17 cellular contexts compared by ENCODE assay signal in genomic region chr6:141169419-141169818, GRCh38.
DNase-seq lines count a peak whose midpoint lies in the region; TF ChIP-seq lines count a peak whose summit lies in the region.
"Had no signal": no experiment of that assay in that cellular context is flagged by ENCODE, and none has a peak within 500 bp of the region (broad histone marks: within the 10 kb centered on the region; RNA-seq: fewer than 3 reads in every experiment).

No MANE protein-coding gene starts in this region.

- POLR2A ChIA-PET in MCF 10A (lab: Yijun Ruan, JAX) (no interaction called here), Caco-2 (lab: Charles Lee) (no interaction called here)

- H3K27ac ChIP-seq in breast epithelium (no peak overlapping the region), SJCRH30 (no peak overlapping the region)
- H3K27ac ChIP-seq: A549, transverse colon, WERI-Rb-1 had no signal

- H3K4me1 Mint-ChIP-seq in MCF 10A (ENCODE audit: insufficient read depth, unreplicated experiment) (no peaks in the 10 kb centered on the region), Caco-2 (ENCODE audit: low read depth, unreplicated experiment) (no peaks in the 10 kb centered on the region)

- no peaks in the 10 kb centered on the region for H3K27me3 ChIP-seq in breast epithelium
- no peaks in the 10 kb centered on the region for H3K27me3 ChIP-seq in SJCRH30
- no peaks in the 10 kb centered on the region for H3K27me3 ChIP-seq in Caco-2 (replicated peaks; ENCODE audit: control insufficient read depth, insufficient read depth, low read length)
- H3K27me3 ChIP-seq: transverse colon had no signal

- intact Hi-C loops in MCF 10A (cut with micrococcal nuclease) (no loop called here), breast epithelium (cut with DNase I; ENCODE audit: low total_unique reads) (no loop called here), Caco-2 (cut with micrococcal nuclease; ENCODE audit: unreplicated experiment) (no loop called here)

- H3K4me3 ChIP-seq in breast epithelium (no peak overlapping the region), SJCRH30 (no peak overlapping the region), foreskin fibroblast (ENCODE audit: low read depth in 1 of 2, low read length in 2 of 2) (no peak overlapping the region), Caco-2 (ENCODE audit: low read depth, low read length) (no peak overlapping the region)
- H3K4me3 ChIP-seq: A549, transverse colon had no signal

- H3K9me3 ChIP-seq in breast epithelium: no peaks in the 10 kb centered on the region
- H3K9me3 ChIP-seq in SJCRH30 (replicated peaks): no peaks in the 10 kb centered on the region
- H3K9me3 ChIP-seq in Caco-2: no peaks in the 10 kb centered on the region
- H3K9me3 ChIP-seq: A549, transverse colon had no signal

- BruUV-seq in MCF 10A (replicated peaks; lab: Mats Ljungman, UMichigan) (no TSS peak), Caco-2 (replicated peaks; lab: Mats Ljungman, UMichigan) (no TSS peak)

- H3K4me1 ChIP-seq in breast epithelium (no peaks in the 10 kb centered on the region), SJCRH30 (peaks cover 8% of the 10 kb centered on the region; the same call in 1 of the 2 replicates), Caco-2 (no peaks in the 10 kb centered on the region)
- H3K4me1 ChIP-seq: A549, transverse colon had no signal

- peak; percentile 27 for DNase-seq in MCF 10A (ENCODE audit: unreplicated experiment)
- no peak for DNase-seq in breast epithelium (ENCODE audit: low spot score in 2 of 2)
- DNase-seq in SJCRH30: peak; percentile 35 to 67
- DNase-seq in foreskin fibroblast: peak; percentile 74 to 81
- DNase-seq in globus pallidus (ENCODE audit: low spot score): no peak
- no peak for DNase-seq in RKO (ENCODE audit: low spot score)
- DNase-seq in Caco-2: no peak
- DNase-seq in amygdala (lab: John Stamatoyannopoulos, UW): no peak
- DNase-seq: activated T-cell treated with anti-CD3 and anti-CD28 coated beads for 4 hours, aorta, DND-41, MM.1S, NCI-H748 treated with DMSO at 0.1 percent for 48 hours, SIG-M5, transverse colon, WERI-Rb-1 had no signal

- H3K9me3 Mint-ChIP-seq in MCF 10A (ENCODE audit: unreplicated experiment) (peaks cover 5% of the 10 kb centered on the region), Caco-2 (ENCODE audit: unreplicated experiment) (peaks cover 6% of the 10 kb centered on the region)

- H3K36me3 ChIP-seq in breast epithelium: no peaks in the 10 kb centered on the region
- H3K36me3 ChIP-seq in SJCRH30: no peaks in the 10 kb centered on the region
- H3K36me3 ChIP-seq in Caco-2 (ENCODE audit: control insufficient read depth, insufficient read depth, low read length): no peaks in the 10 kb centered on the region
- H3K36me3 ChIP-seq: transverse colon, WERI-Rb-1 had no signal

- TF ChIP-seq CTCF in MCF 10A (IDR thresholded peaks at IDR 0.05; ENCODE audit: unreplicated experiment): no peak
- no peak for TF ChIP-seq CTCF in breast epithelium (IDR thresholded peaks at IDR 0.05)
- no peak for TF ChIP-seq CTCF in foreskin fibroblast (IDR thresholded peaks at IDR 0.05; ENCODE audit: low read depth, low read length)
- TF ChIP-seq CTCF in Caco-2 (IDR thresholded peaks at IDR 0.05; ENCODE audit: insufficient read depth in 1 of 2, low read depth in 1 of 2, low read length in 1 of 2, severe bottlenecking in 1 of 2, unreplicated experiment in 1 of 2): no peak

- no peak overlapping the region for H3K27ac Mint-ChIP-seq in MCF 10A (ENCODE audit: low read depth, unreplicated experiment)
- H3K27ac Mint-ChIP-seq in Caco-2 (ENCODE audit: unreplicated experiment): no peak overlapping the region

- H3K36me3 Mint-ChIP-seq in MCF 10A (ENCODE audit: insufficient read depth, unreplicated experiment) (no peaks in the 10 kb centered on the region), Caco-2 (ENCODE audit: insufficient read depth, unreplicated experiment) (no peaks in the 10 kb centered on the region)

- no peak for TF ChIP-seq POLR2A in breast epithelium (IDR thresholded peaks at IDR 0.05)

- H3K4me3 Mint-ChIP-seq in MCF 10A (ENCODE audit: unreplicated experiment): no peak overlapping the region
- no peak overlapping the region for H3K4me3 Mint-ChIP-seq in Caco-2 (ENCODE audit: unreplicated experiment)

- CTCF ChIA-PET in MCF 10A (lab: Yijun Ruan, JAX) (no interaction called here), Caco-2 (lab: Charles Lee) (no interaction called here)

- no peaks in the 10 kb centered on the region for H3K27me3 Mint-ChIP-seq in MCF 10A (ENCODE audit: insufficient read depth, unreplicated experiment)
- H3K27me3 Mint-ChIP-seq in Caco-2 (ENCODE audit: insufficient read depth, unreplicated experiment): no peaks in the 10 kb centered on the region

Comparison
In these comparisons a context has a peak if more than half of its experiments do, and no peak if none do; other contexts are left out.
1. DNase-seq: peak in MCF 10A (single experiment), SJCRH30 (2 of 2) and foreskin fibroblast (2 of 2); none in breast epithelium (0 of 2), globus pallidus (single experiment), RKO (single experiment), Caco-2 (0 of 2) and amygdala (0 of 56).